Comparison of ENCODE assay signal across 15 cellular contexts in genomic region chr6:116562019-116562403, GRCh38. TPM values are rescaled to one million over a fixed set of nuclear protein-coding genes. Genes with fewer than 3 reads are reported as not detected.
DNase-seq lines count a peak whose midpoint lies in the region; ATAC-seq, FAIRE-seq and TF ChIP-seq lines count a peak whose summit lies in the region.
"Had no signal": no experiment of that assay in that cellular context is flagged by ENCODE, and none has a peak within 500 bp of the region (broad histone marks: within the 10 kb centered on the region; RNA-seq: fewer than 3 reads in every experiment).

No MANE protein-coding gene starts in this region.

- peaks cover 17% of the 10 kb centered on the region for H3K27me3 Mint-ChIP-seq in stimulated activated naive CD8-positive, alpha-beta T cell treated with anti-CD3 and anti-CD28 coated beads, Interleukin-15, amount 100 ng/mL, for 72 hours

- no peaks in the 10 kb centered on the region for H3K36me3 ChIP-seq in heart right ventricle
- H3K36me3 ChIP-seq in K562 (ENCODE audit: control insufficient read depth, insufficient read depth, low read length) = no peaks in the 10 kb centered on the region
- no peaks in the 10 kb centered on the region for H3K36me3 ChIP-seq in neuronal stem cell (replicated peaks in 1 of 2; ENCODE audit: control insufficient read depth in 2 of 2, insufficient read depth in 2 of 2, low read length in 2 of 2)
- H3K36me3 ChIP-seq: BLaER1 treated with 17β-estradiol and CSF1 and Interleukin-3, amounts not matched to agents 10 nM and 100 nM had no signal

- H3K27ac ChIP-seq in right cardiac atrium (ENCODE audit: low read length) (peak overlapping the region; percentile 74), heart right ventricle (no peak overlapping the region), K562 (ENCODE audit: extremely low read depth, low read depth, low read length) (peak overlapping the region; percentile 65), neuronal stem cell (replicated peaks; ENCODE audit: low read length) (no peak overlapping the region)
- H3K27ac ChIP-seq: BLaER1 treated with 17β-estradiol and CSF1 and Interleukin-3, amounts not matched to agents 10 nM and 100 nM had no signal

- DNase-seq in right cardiac atrium (no peak), heart right ventricle (no peak), K562 (ENCODE audit: extremely low read depth in 1 of 4, low spot score in 3 of 4) (no peak), neuronal stem cell (ENCODE audit: low spot score) (no peak), NCI-H748 treated with DMSO at 0.1 percent for 48 hours (lab: John Stamatoyannopoulos, UW) (no peak)
- no peak for DNase-seq in activated CD4-positive, alpha-beta T cell treated with anti-CD3 and anti-CD28 coated beads for 4 hours
- DNase-seq in stimulated activated naive CD8-positive, alpha-beta T cell treated with anti-CD3 and anti-CD28 coated beads, Interleukin-15, amount 100 ng/mL, for 72 hours = no peak
- DNase-seq: 8988T had no signal

- H3K9me1 ChIP-seq in K562 (ENCODE audit: control insufficient read depth, insufficient read depth, low read length) = no peaks in the 10 kb centered on the region

- H2AFZ ChIP-seq in K562 (ENCODE audit: low read depth, low read length) = peak overlapping the region; percentile 98
- peak overlapping the region; percentile 70 for H2AFZ ChIP-seq in neuronal stem cell (ENCODE audit: low read length)
- H2AFZ ChIP-seq: GM23338 had no signal

- H3K27me3 ChIP-seq in right cardiac atrium (ENCODE audit: control insufficient read depth, insufficient read depth) = no peaks in the 10 kb centered on the region
- peaks cover 0 to 3% (median 0%) of the 10 kb centered on the region in 7 donors for H3K27me3 ChIP-seq in heart right ventricle
- no peaks in the 10 kb centered on the region for H3K27me3 ChIP-seq in K562 (ENCODE audit: control insufficient read depth in 2 of 2, insufficient read depth in 2 of 2, low read length in 2 of 2)
- no peaks in the 10 kb centered on the region for H3K27me3 ChIP-seq in neuronal stem cell (ENCODE audit: control insufficient read depth in 3 of 3, insufficient read depth in 3 of 3, low read depth in 1 of 3, low read length in 3 of 3)

- H3K14ac ChIP-seq in neuronal stem cell (ENCODE audit: low read length) = no peak overlapping the region

- H2BK5ac ChIP-seq in neuronal stem cell (ENCODE audit: low read length) = no peak overlapping the region

- H4K91ac ChIP-seq in neuronal stem cell (ENCODE audit: low read depth, low read length, poor library complexity) = no peak overlapping the region

- no peak overlapping the region for H2BK15ac ChIP-seq in neuronal stem cell (ENCODE audit: low read length)

- peaks cover 3% of the 10 kb centered on the region for H3K4me1 ChIP-seq in right cardiac atrium (ENCODE audit: control insufficient read depth, insufficient read depth, low read length)
- peaks cover 0 to 12% (median 8%) of the 10 kb centered on the region in 9 donors for H3K4me1 ChIP-seq in heart right ventricle
- H3K4me1 ChIP-seq in K562 (replicated peaks in 1 of 2; ENCODE audit: control insufficient read depth in 2 of 2, insufficient read depth in 2 of 2, low read length in 2 of 2) = peaks cover 15 to 17% of the 10 kb centered on the region in 2 experiments; a peak in 4 of 5 replicates
- H3K4me1 ChIP-seq in neuronal stem cell (ENCODE audit: control insufficient read depth in 2 of 2, insufficient read depth in 1 of 2, low read depth in 1 of 2, low read length in 2 of 2) = peaks cover 2 to 3% of the 10 kb centered on the region in 2 donors
- H3K4me1 ChIP-seq: BLaER1 treated with 17β-estradiol and CSF1 and Interleukin-3, amounts not matched to agents 10 nM and 100 nM had no signal

- peaks cover 16% of the 10 kb centered on the region for H3K4me1 Mint-ChIP-seq in stimulated activated naive CD8-positive, alpha-beta T cell treated with anti-CD3 and anti-CD28 coated beads, Interleukin-15, amount 100 ng/mL, for 72 hours

- TF ChIP-seq POLR2A in K562 (conservative IDR thresholded peaks at IDR 0.05) = no peak

- no peak for TF ChIP-seq EP300 in K562 (IDR thresholded peaks at IDR 0.05; ENCODE audit: low read length)

- no peaks in the 10 kb centered on the region for H3K9me3 ChIP-seq in right cardiac atrium (ENCODE audit: control insufficient read depth, low read length)
- H3K9me3 ChIP-seq in heart right ventricle = no peaks in the 10 kb centered on the region
- H3K9me3 ChIP-seq in K562 (replicated peaks; ENCODE audit: control insufficient read depth, insufficient read depth, low read depth, low read length) = no peaks in the 10 kb centered on the region
- H3K9me3 ChIP-seq in neuronal stem cell (replicated peaks in 1 of 2; ENCODE audit: control insufficient read depth in 2 of 2, insufficient read depth in 1 of 2, low read depth in 1 of 2, low read length in 2 of 2) = no peaks in the 10 kb centered on the region

- no peaks in the 10 kb centered on the region for H3K79me1 ChIP-seq in neuronal stem cell (ENCODE audit: low read depth, low read length)

- intact Hi-C loops in right cardiac atrium (cut with DNase I) = loop anchor here in 2 of 4 donors (10.0 kb wide), 1 partner anchor 287 kb away; the partner anchor contains the start of gene TSPYL1 (in 2 of the 2)
- intact Hi-C loops in heart right ventricle (cut with DNase I) = loop anchor here in 8 of 10 donors (5.0 to 10.0 kb wide), 6 partner anchors 277 to 347 kb away; partner anchors contain the start of gene TSPYL1 (in 3 of the 8)
- intact Hi-C loops in K562 (cut with micrococcal nuclease) = no loop called here

- H3K79me2 ChIP-seq in K562 (ENCODE audit: control insufficient read depth, insufficient read depth, low read length) = no peaks in the 10 kb centered on the region

- WGBS in right cardiac atrium = 86% methylated on average over 4 of the region's 4 CpGs
- 89 to 91% methylated on average over 4 of the region's 4 CpGs for WGBS in heart right ventricle, 2 donors
- WGBS in K562 (ENCODE audit: insufficient coverage, low coverage, missing lambda C conversion rate) = 86% methylated on average over 3 of the region's 4 CpGs
- WGBS in neuronal stem cell (ENCODE audit: extremely low coverage in 2 of 2, insufficient read length in 2 of 2, insufficient replicate concordance in 1 of 2), 2 donors = no CpG with 5 or more reads among the region's 4 CpGs

- no peak overlapping the region for H3K23ac ChIP-seq in neuronal stem cell (ENCODE audit: low read depth, low read length, poor library complexity)

- H3K27ac Mint-ChIP-seq in stimulated activated naive CD8-positive, alpha-beta T cell treated with anti-CD3 and anti-CD28 coated beads, Interleukin-15, amount 100 ng/mL, for 72 hours = no peak overlapping the region
- H3K27ac Mint-ChIP-seq: CD4-positive, CD25-positive, alpha-beta regulatory T cell had no signal

- in situ Hi-C loops in K562 (cut with MboI) = no loop called here

- TF ChIP-seq CTCF in heart right ventricle (IDR thresholded peaks at IDR 0.05) (no peak), K562 (IDR thresholded peaks at IDR 0.05 in 2 of 3, conservative IDR thresholded peaks at IDR 0.05 in 1 of 3; ENCODE audit: insufficient read depth in 2 of 3, low read depth in 1 of 3, low read length in 3 of 3) (no peak)

- ATAC-seq in right cardiac atrium = no peak
- ATAC-seq in heart right ventricle = no peak
- peak; percentile 4 for ATAC-seq in K562
- ATAC-seq in stimulated activated naive CD8-positive, alpha-beta T cell treated with anti-CD3 and anti-CD28 coated beads, Interleukin-15, amount 100 ng/mL, for 72 hours = no peak

- H3K4ac ChIP-seq in neuronal stem cell (ENCODE audit: low read length) = no peak overlapping the region

- peak; percentile 57 for FAIRE-seq in K562 (lab: Jason Lieb, UNC)

- H3K9me3 Mint-ChIP-seq in stimulated activated naive CD8-positive, alpha-beta T cell treated with anti-CD3 and anti-CD28 coated beads, Interleukin-15, amount 100 ng/mL, for 72 hours = no peaks in the 10 kb centered on the region
- H3K9me3 Mint-ChIP-seq: CD4-positive, CD25-positive, alpha-beta regulatory T cell; GM23338 had no signal

- H4K8ac ChIP-seq in neuronal stem cell (ENCODE audit: low read depth, low read length) = no peak overlapping the region

- peak overlapping the region in 1 of 2 experiments; percentile 53; a peak in 1 of 4 replicates for H3K9ac ChIP-seq in K562 (ENCODE audit: insufficient read depth in 1 of 2, low read depth in 2 of 2, low read length in 2 of 2)
- H3K9ac ChIP-seq in neuronal stem cell (ENCODE audit: low read depth, low read length, poor library complexity) = no peak overlapping the region

- POLR2A ChIA-PET in K562 (lab: Yijun Ruan, JAX) = interaction anchor here (1.2 to 1.6 kb wide), 2 partner anchors 8 to 9 kb away, joined by 8 to 11 read pairs; partner anchors contain the start of genes CALHM4 and RWDD1

- no peak overlapping the region for H2BK12ac ChIP-seq in neuronal stem cell (ENCODE audit: low read length)

- no peak for TF ChIP-seq RAD21 in K562 (CRISPR knock-in tag; conservative IDR thresholded peaks at IDR 0.05 in 1 of 2, IDR thresholded peaks at IDR 0.05 in 1 of 2)

- no peak overlapping the region for H3K4me3 ChIP-seq in right cardiac atrium (ENCODE audit: low read length)
- no peak overlapping the region for H3K4me3 ChIP-seq in heart right ventricle
- no peak overlapping the region for H3K4me3 ChIP-seq in K562
- peak overlapping the region in 1 of 2 donors; percentile 5 for H3K4me3 ChIP-seq in neuronal stem cell (ENCODE audit: low read length in 2 of 2)
- H3K4me3 ChIP-seq: BLaER1 treated with 17β-estradiol and CSF1 and Interleukin-3, amounts not matched to agents 10 nM and 100 nM; GM23338 had no signal

- H3K4me2 ChIP-seq in K562 (ENCODE audit: insufficient read depth, low read length) (peak overlapping the region; percentile 65), neuronal stem cell (ENCODE audit: insufficient read depth, low read length, poor library complexity, severe bottlenecking) (no peak overlapping the region)
- H3K4me2 ChIP-seq: BLaER1 treated with 17β-estradiol and CSF1 and Interleukin-3, amounts not matched to agents 10 nM and 100 nM; GM23338 had no signal

- CTCF ChIA-PET in K562 (lab: Yijun Ruan, JAX; ENCODE audit: low intra/inter-chr PET ratio) = interaction anchor here (0.8 to 1.8 kb wide), 6 partner anchors 26 to 446 kb away, joined by 3 to 7 read pairs (median 5); no protein-coding TSS in a partner anchor

- no TSS peak for BruUV-seq in K562 (replicated peaks; lab: Mats Ljungman, UMichigan)

- H3K18ac ChIP-seq in neuronal stem cell (ENCODE audit: low read length) = no peak overlapping the region

- H3K4me3 Mint-ChIP-seq in stimulated activated naive CD8-positive, alpha-beta T cell treated with anti-CD3 and anti-CD28 coated beads, Interleukin-15, amount 100 ng/mL, for 72 hours = no peak overlapping the region
- H3K4me3 Mint-ChIP-seq: CD4-positive, CD25-positive, alpha-beta regulatory T cell had no signal

- no peak overlapping the region for H2AK5ac ChIP-seq in neuronal stem cell (ENCODE audit: low read depth, low read length)

- no peaks in the 10 kb centered on the region for H4K20me1 ChIP-seq in K562 (replicated peaks; ENCODE audit: control insufficient read depth, insufficient read depth, low read length)
- H4K20me1 ChIP-seq: BLaER1 treated with 17β-estradiol and CSF1 and Interleukin-3, amounts not matched to agents 10 nM and 100 nM had no signal

- no peak overlapping the region for H2BK120ac ChIP-seq in neuronal stem cell (ENCODE audit: low read depth, low read length)

RNA-seq across cellular contexts. Expression of gene CALHM4, which starts 8.5 kb away (rescaled TPM):
- total RNA-seq in right cardiac atrium (under 1 TPM in 1 of 4 donors, not detected in 3; 0.26 TPM), heart right ventricle (under 1 TPM in 1 of 10 donors, not detected in 9; 0.26 TPM), K562 (2014; rRNA removed) (not detected in 2 replicates), K562 (2014; rRNA removed; fragmentation: Illumina TruSeq; extraction: Trizol) (not detected in 2 replicates), K562 (2015; rRNA removed; fragmentation: Illumina TruSeq; extraction: Trizol) (not detected in 2 replicates), K562 (2021) (not detected in 2 replicates)
- polyA plus RNA-seq in right cardiac atrium (0.20 TPM), heart right ventricle (under 1 TPM; 0.09 to 0.22 TPM), K562 (2011; rRNA removed) (not detected in 2 replicates), K562 (2014; fragmentation: Illumina TruSeq; extraction: Trizol) (not detected in 2 replicates), K562 (2014; fragmentation: Nextera tagmentation; extraction: Ambion mirVana) (not detected), K562 (2014; rRNA removed) (not detected in 2 replicates)
- total RNA-seq in K562 (2011; cell fraction: chromatin; rRNA removed; ENCODE audit: low replicate concordance) = not detected in 2 replicates
- total RNA-seq in K562 (2011; cell fraction: nucleolus; rRNA removed) = not detected in 2 replicates
- total RNA-seq in K562 (2011; cell fraction: nucleoplasm; rRNA removed) = not detected in 2 replicates
- not detected in 2 replicates for polyA plus RNA-seq in K562 (2011; cell fraction: cytosol; rRNA removed)
- polyA plus RNA-seq in K562 (2011; cell fraction: nucleus; rRNA removed) = not detected in 2 replicates
- polyA plus RNA-seq in K562 (2012) = not detected in 2 replicates
- not detected in 2 replicates for polyA minus RNA-seq in K562 (2011; rRNA and poly(A)+ RNA removed)
- not detected in 2 replicates for polyA minus RNA-seq in K562 (2011; cell fraction: cytosol; rRNA and poly(A)+ RNA removed)
- polyA minus RNA-seq in K562 (2011; cell fraction: nucleus; rRNA and poly(A)+ RNA removed) = not detected in 2 replicates
- polyA plus RNA-seq in neuronal stem cell (2013, experiment 1 of 2) = not detected
- not detected for polyA plus RNA-seq in neuronal stem cell (2013, experiment 2 of 2)
- total RNA-seq: Calu3; CD4-positive, CD25-positive, alpha-beta regulatory T cell; Daoy; GM23338; H7; HT-29 had no signal
- polyA plus RNA-seq: CD4-positive, CD25-positive, alpha-beta regulatory T cell; GM23338 had no signal

RNA-seq across cellular contexts. Expression of gene RWDD1, which starts 9.3 kb away (rescaled TPM):
- total RNA-seq in right cardiac atrium (10 to 100 TPM; 57.2 to 68.6 (median 63.2) TPM), heart right ventricle (10 to 100 TPM; 40.8 to 79.7 (median 49.7) TPM), K562 (2014; rRNA removed) (31.9 and 36.2 TPM in 2 replicates), K562 (2014; rRNA removed; fragmentation: Illumina TruSeq; extraction: Trizol) (63.9 and 72.5 TPM in 2 replicates), K562 (2015; rRNA removed; fragmentation: Illumina TruSeq; extraction: Trizol) (69.4 and 77.3 TPM in 2 replicates), K562 (2021) (37.3 and 42.8 TPM in 2 replicates)
- polyA plus RNA-seq in right cardiac atrium (90.8 TPM), heart right ventricle (100 to 1,000 TPM in 1 of 2 donors, 10 to 100 TPM in 1; 80.3 to 123 TPM), K562 (2011; rRNA removed) (40.4 and 42.9 TPM in 2 replicates), K562 (2014; fragmentation: Illumina TruSeq; extraction: Trizol) (64.1 and 89.8 TPM in 2 replicates), K562 (2014; fragmentation: Nextera tagmentation; extraction: Ambion mirVana) (10 to 100 TPM; 48.7 to 53.2 TPM), K562 (2014; rRNA removed) (44.4 and 48.0 TPM in 2 replicates)
- total RNA-seq in K562 (2011; cell fraction: chromatin; rRNA removed; ENCODE audit: low replicate concordance) = 5.0 and 8.2 TPM in 2 replicates
- total RNA-seq in K562 (2011; cell fraction: nucleolus; rRNA removed) = 1.8 and 2.4 TPM in 2 replicates
- 6.2 and 6.5 TPM in 2 replicates for total RNA-seq in K562 (2011; cell fraction: nucleoplasm; rRNA removed)
- 14.8 and 24.2 TPM in 2 replicates for polyA plus RNA-seq in K562 (2011; cell fraction: cytosol; rRNA removed)
- polyA plus RNA-seq in K562 (2011; cell fraction: nucleus; rRNA removed) = 9.8 and 12.7 TPM in 2 replicates
- 35.1 and 39.5 TPM in 2 replicates for polyA plus RNA-seq in K562 (2012)
- polyA minus RNA-seq in K562 (2011; rRNA and poly(A)+ RNA removed) = 18.0 and 22.8 TPM in 2 replicates
- polyA minus RNA-seq in K562 (2011; cell fraction: cytosol; rRNA and poly(A)+ RNA removed) = 8.6 and 9.0 TPM in 2 replicates
- polyA minus RNA-seq in K562 (2011; cell fraction: nucleus; rRNA and poly(A)+ RNA removed) = 3.9 and 5.7 TPM in 2 replicates
- polyA plus RNA-seq in neuronal stem cell (2013, experiment 1 of 2) = 126 TPM
- polyA plus RNA-seq in neuronal stem cell (2013, experiment 2 of 2) = 134 TPM

RNA-seq across cellular contexts. Expression of gene TRAPPC3L, which starts 16.5 kb away (rescaled TPM):
- under 1 TPM; 0.20 to 0.32 (median 0.23) TPM for total RNA-seq in right cardiac atrium
- polyA plus RNA-seq in right cardiac atrium = 0.18 TPM
- total RNA-seq in heart right ventricle = under 1 TPM in 6 of 10 donors, not detected in 4; 0.09 to 0.26 (median 0.23) TPM
- under 1 TPM; 0.03 to 0.22 TPM for polyA plus RNA-seq in heart right ventricle
- total RNA-seq in K562 (2011; cell fraction: chromatin; rRNA removed; ENCODE audit: low replicate concordance) = not detected in 2 replicates
- total RNA-seq in K562 (2011; cell fraction: nucleolus; rRNA removed) = not detected in 2 replicates
- total RNA-seq in K562 (2011; cell fraction: nucleoplasm; rRNA removed) = not detected in 2 replicates
- total RNA-seq in K562 (2014; rRNA removed) = not detected in 2 replicates
- not detected in 2 replicates for total RNA-seq in K562 (2014; rRNA removed; fragmentation: Illumina TruSeq; extraction: Trizol)
- not detected in 2 replicates for total RNA-seq in K562 (2015; rRNA removed; fragmentation: Illumina TruSeq; extraction: Trizol)
- not detected in 2 replicates for total RNA-seq in K562 (2021)
- not detected in 2 replicates for polyA plus RNA-seq in K562 (2011; rRNA removed)
- polyA plus RNA-seq in K562 (2011; cell fraction: cytosol; rRNA removed) = not detected in 2 replicates
- not detected in 2 replicates for polyA plus RNA-seq in K562 (2011; cell fraction: nucleus; rRNA removed)
- polyA plus RNA-seq in K562 (2012) = 0.04 TPM in 1 of 2 replicates, not detected in the other
- not detected in 2 replicates for polyA plus RNA-seq in K562 (2014; fragmentation: Illumina TruSeq; extraction: Trizol)
- polyA plus RNA-seq in K562 (2014; fragmentation: Nextera tagmentation; extraction: Ambion mirVana) = not detected
- polyA plus RNA-seq in K562 (2014; rRNA removed) = not detected in 2 replicates
- polyA minus RNA-seq in K562 (2011; rRNA and poly(A)+ RNA removed) = not detected in 2 replicates
- polyA minus RNA-seq in K562 (2011; cell fraction: cytosol; rRNA and poly(A)+ RNA removed) = not detected in 2 replicates
- not detected in 2 replicates for polyA minus RNA-seq in K562 (2011; cell fraction: nucleus; rRNA and poly(A)+ RNA removed)
- polyA plus RNA-seq in neuronal stem cell (2013, experiment 1 of 2) = not detected
- polyA plus RNA-seq in neuronal stem cell (2013, experiment 2 of 2) = not detected
- total RNA-seq: Calu3, Daoy, GM23338, H7, HT-29 had no signal
- polyA plus RNA-seq: CD4-positive, CD25-positive, alpha-beta regulatory T cell; GM23338 had no signal

RNA-seq across cellular contexts. Expression of gene CALHM5, which starts 50.6 kb away (rescaled TPM):
- 1 to 10 TPM; 2.0 to 2.8 (median 2.4) TPM for total RNA-seq in right cardiac atrium
- 1.2 TPM for polyA plus RNA-seq in right cardiac atrium
- total RNA-seq in heart right ventricle = 1 to 10 TPM; 1.1 to 2.8 (median 1.5) TPM
- polyA plus RNA-seq in heart right ventricle = 1 to 10 TPM; 1.2 TPM
- 0.05 TPM in 1 of 2 replicates, not detected in the other for total RNA-seq in K562 (2011; cell fraction: chromatin; rRNA removed; ENCODE audit: low replicate concordance)
- total RNA-seq in K562 (2011; cell fraction: nucleolus; rRNA removed) = not detected in 2 replicates
- under 0.01 TPM in 1 of 2 replicates, not detected in the other for total RNA-seq in K562 (2011; cell fraction: nucleoplasm; rRNA removed)
- total RNA-seq in K562 (2014; rRNA removed) = under 0.01 and 0.08 TPM in 2 replicates
- total RNA-seq in K562 (2014; rRNA removed; fragmentation: Illumina TruSeq; extraction: Trizol) = 0.04 and 0.06 TPM in 2 replicates
- under 0.01 TPM in 1 of 2 replicates, not detected in the other for total RNA-seq in K562 (2015; rRNA removed; fragmentation: Illumina TruSeq; extraction: Trizol)
- total RNA-seq in K562 (2021) = 0.02 and 0.04 TPM in 2 replicates
- polyA plus RNA-seq in K562 (2011; rRNA removed) = 0.01 TPM in 1 of 2 replicates, not detected in the other
- polyA plus RNA-seq in K562 (2011; cell fraction: cytosol; rRNA removed) = not detected in 2 replicates
- not detected in 2 replicates for polyA plus RNA-seq in K562 (2011; cell fraction: nucleus; rRNA removed)
- 0.03 and 0.04 TPM in 2 replicates for polyA plus RNA-seq in K562 (2012)
- 0.01 and 0.06 TPM in 2 replicates for polyA plus RNA-seq in K562 (2014; fragmentation: Illumina TruSeq; extraction: Trizol)
- polyA plus RNA-seq in K562 (2014; fragmentation: Nextera tagmentation; extraction: Ambion mirVana) = under 1 TPM in 1 of 2 experiments, not detected in 1; 0.04 TPM
- 0.05 TPM in 1 of 2 replicates, not detected in the other for polyA plus RNA-seq in K562 (2014; rRNA removed)
- polyA minus RNA-seq in K562 (2011; rRNA and poly(A)+ RNA removed) = 0.04 TPM in 1 of 2 replicates, not detected in the other
- not detected in 2 replicates for polyA minus RNA-seq in K562 (2011; cell fraction: cytosol; rRNA and poly(A)+ RNA removed)
- polyA minus RNA-seq in K562 (2011; cell fraction: nucleus; rRNA and poly(A)+ RNA removed) = not detected in 2 replicates
- 0.04 TPM for polyA plus RNA-seq in neuronal stem cell (2013, experiment 1 of 2)
- 0.04 TPM for polyA plus RNA-seq in neuronal stem cell (2013, experiment 2 of 2)
- polyA plus RNA-seq: CD4-positive, CD25-positive, alpha-beta regulatory T cell had no signal

RNA-seq across cellular contexts. Expression of gene RSPH4A, which starts 54.3 kb away (rescaled TPM):
- total RNA-seq in right cardiac atrium (under 1 TPM; 0.15 to 0.72 (median 0.20) TPM), heart right ventricle (under 1 TPM in 8 of 10 donors, not detected in 2; 0.11 to 0.55 (median 0.22) TPM), K562 (2014; rRNA removed) (0.14 TPM in 1 of 2 replicates, not detected in the other), K562 (2014; rRNA removed; fragmentation: Illumina TruSeq; extraction: Trizol) (0.11 and 0.32 TPM in 2 replicates), K562 (2015; rRNA removed; fragmentation: Illumina TruSeq; extraction: Trizol) (0.29 and 0.30 TPM in 2 replicates), K562 (2021) (0.11 TPM in 2 replicates)
- polyA plus RNA-seq in right cardiac atrium (0.20 TPM), heart right ventricle (under 1 TPM; 0.14 to 0.44 TPM), K562 (2011; rRNA removed) (0.04 and 0.19 TPM in 2 replicates), K562 (2014; fragmentation: Illumina TruSeq; extraction: Trizol) (0.29 and 0.30 TPM in 2 replicates), K562 (2014; fragmentation: Nextera tagmentation; extraction: Ambion mirVana) (under 1 TPM; 0.07 to 0.08 TPM), K562 (2014; rRNA removed) (0.03 and 0.15 TPM in 2 replicates)
- total RNA-seq in K562 (2011; cell fraction: chromatin; rRNA removed; ENCODE audit: low replicate concordance) = 0.18 TPM in 1 of 2 replicates, not detected in the other
- not detected in 2 replicates for total RNA-seq in K562 (2011; cell fraction: nucleolus; rRNA removed)
- total RNA-seq in K562 (2011; cell fraction: nucleoplasm; rRNA removed) = 0.46 TPM in 1 of 2 replicates, not detected in the other
- polyA plus RNA-seq in K562 (2011; cell fraction: cytosol; rRNA removed) = 0.10 TPM in 1 of 2 replicates, not detected in the other
- polyA plus RNA-seq in K562 (2011; cell fraction: nucleus; rRNA removed) = 0.33 and 0.42 TPM in 2 replicates
- polyA plus RNA-seq in K562 (2012) = 0.12 and 0.24 TPM in 2 replicates
- 0.14 and 0.15 TPM in 2 replicates for polyA minus RNA-seq in K562 (2011; rRNA and poly(A)+ RNA removed)
- not detected in 2 replicates for polyA minus RNA-seq in K562 (2011; cell fraction: cytosol; rRNA and poly(A)+ RNA removed)
- 0.13 and 0.33 TPM in 2 replicates for polyA minus RNA-seq in K562 (2011; cell fraction: nucleus; rRNA and poly(A)+ RNA removed)
- 1.4 TPM for polyA plus RNA-seq in neuronal stem cell (2013, experiment 1 of 2)
- polyA plus RNA-seq in neuronal stem cell (2013, experiment 2 of 2) = 1.4 TPM
- total RNA-seq: HT-29 had no signal

Comparison
In these comparisons a context has a peak if more than half of its experiments do, and no peak if none do; other contexts are left out.
1. H3K27ac ChIP-seq: peak in right cardiac atrium (single experiment) and K562 (single experiment); none in heart right ventricle (0 of 10) and neuronal stem cell (single experiment).